Comparison of ENCODE assay signal across 8 cellular contexts in genomic region chr1:110209715-110210603, GRCh38.
DNase-seq lines count a peak whose midpoint lies in the region; ATAC-seq and TF ChIP-seq lines count a peak whose summit lies in the region.

KCNC4 (plus strand) TSS chr1:110210314; CDS start chr1:110211500, 1,186 bp downstream.

- H3K4me1 Mint-ChIP-seq in nephron progenitor cell: peaks cover 40% of the 10 kb centered on the region

- H3K27me3 Mint-ChIP-seq in nephron progenitor cell (ENCODE audit: low read depth, poor library complexity): peaks cover 76% of the 10 kb centered on the region

- DNase-seq in DMS53 (lab: John Stamatoyannopoulos, UW) (peak; percentile 94), KBM-7 (peak; percentile 90), SHP77 (lab: John Stamatoyannopoulos, UW) (peak; percentile 68 to 83), fibroblast of the conjunctiva (ENCODE audit: low read depth) (peak; percentile 33), nephron progenitor cell (peak; percentile 91)
- peak; percentile 92 for DNase-seq in activated effector memory CD4-positive, alpha-beta T cell treated with Interleukin-2 at 50 U/mL for 16 hours
- DNase-seq in stimulated activated naive CD8-positive, alpha-beta T cell treated with anti-CD3 and anti-CD28 coated beads, Interleukin-15, Interleukin-2, amounts not matched to agents 100 U/mL and 50 U/mL, for 24 hours: peak; percentile 90

- H3K4me3 Mint-ChIP-seq in nephron progenitor cell: peak within 1 kb of the TSS; percentile 84

- in situ Hi-C loops in KBM-7 (cut with MboI; ENCODE audit: low pct_unique_long_range_greater_than_20kb, low sequenced_read_pairs): loop anchor here (25.0 kb wide), 1 partner anchor 102 kb away; no protein-coding TSS in a partner anchor

- H3K9me3 Mint-ChIP-seq in nephron progenitor cell: no peaks in the 10 kb centered on the region

- no peaks in the 10 kb centered on the region for H3K36me3 Mint-ChIP-seq in nephron progenitor cell (ENCODE audit: low read depth)

- TF ChIP-seq CTCF in nephron progenitor cell (IDR thresholded peaks at IDR 0.05): no peak

- peak; percentile 82 for ATAC-seq in GM21723 (IDR thresholded peaks at IDR 0.05; ENCODE audit: unreplicated experiment)
- peak; percentile 93 for ATAC-seq in stimulated activated naive CD8-positive, alpha-beta T cell treated with anti-CD3 and anti-CD28 coated beads, Interleukin-15, Interleukin-2, amounts not matched to agents 100 U/mL and 50 U/mL, for 24 hours

- peak within 1 kb of the TSS; percentile 88 for H3K27ac Mint-ChIP-seq in nephron progenitor cell

Comparison
In these comparisons a context has a peak if more than half of its experiments do, and no peak if none do; other contexts are left out.
1. Peak in every context shown above with its lines: DNase-seq and ATAC-seq.
2. DNase-seq: peak in every context shown above with its lines; median percentile 94 in DMS53; 92 in activated effector memory CD4-positive, alpha-beta T cell treated with Interleukin-2 at 50 U/mL for 16 hours; 91 in nephron progenitor cell; 90 in KBM-7; 90 in stimulated activated naive CD8-positive, alpha-beta T cell treated with anti-CD3 and anti-CD28 coated beads, Interleukin-15, Interleukin-2, amounts not matched to agents 100 U/mL and 50 U/mL, for 24 hours; 76 in SHP77; 33 in fibroblast of the conjunctiva.